ENCODE assay signal across 21 cellular contexts in the genomic region with DNA sequence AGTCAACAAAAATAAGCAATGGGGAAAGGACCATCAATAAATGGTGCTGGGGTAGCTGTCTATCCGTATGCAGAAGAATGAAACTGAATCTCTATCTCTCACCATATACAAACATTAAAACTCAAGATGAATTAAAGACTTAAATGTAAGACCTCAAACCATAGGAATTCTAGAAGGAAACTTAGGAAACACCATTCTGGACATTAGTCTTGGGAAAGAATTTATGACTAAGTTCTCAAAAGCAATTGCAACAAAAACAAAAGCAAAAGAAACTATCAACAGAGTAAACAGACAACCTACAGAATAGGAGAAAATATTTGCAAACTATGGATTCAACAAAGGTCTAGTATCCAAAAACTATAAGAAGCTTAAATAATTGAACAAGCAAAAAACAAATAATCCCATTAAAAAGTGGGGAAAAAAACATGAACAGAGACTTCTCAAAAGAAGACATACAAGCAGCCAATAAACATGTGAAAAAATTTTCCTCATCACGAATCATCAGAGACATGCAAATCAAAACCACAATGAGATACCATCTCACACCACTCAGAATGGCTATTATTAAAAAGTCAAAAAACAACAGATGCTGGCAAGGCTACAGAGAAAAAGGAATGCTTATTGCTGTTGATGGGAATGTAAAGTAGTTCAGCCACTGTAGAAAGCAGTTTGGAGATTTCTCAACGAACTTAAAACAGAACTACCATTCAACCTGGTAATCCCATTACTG.
"Had no signal": no experiment of that assay in that cellular context is flagged by ENCODE, and none has a peak within 500 bp of the region (broad histone marks: within the 10 kb centered on the region; RNA-seq: fewer than 3 reads in every experiment).

No MANE protein-coding gene starts in this region.

- ATAC-seq: activated CD4-positive, alpha-beta T cell treated with anti-CD3 and anti-CD28 coated beads for 36 hours; body of pancreas; foreskin keratinocyte; left lung; right lobe of liver; stimulated activated naive CD8-positive, alpha-beta T cell treated with anti-CD3 and anti-CD28 coated beads, Interleukin-15, Interleukin-2, amounts not matched to agents 100 U/mL and 50 U/mL, for 24 hours; T-cell had no signal

- DNase-seq: activated CD4-positive, alpha-beta memory T cell treated with anti-CD3 and anti-CD28 coated beads, Interleukin-2, amount 10 ng/mL, durations not matched to agents 7 days and 5 days; activated CD4-positive, alpha-beta T cell treated with anti-CD3 and anti-CD28 coated beads for 36 hours; activated naive CD4-positive, alpha-beta T cell; body of pancreas; effector memory CD4-positive, alpha-beta T cell; erythroblast; head of caudate nucleus; left lung; occipital lobe; right lobe of liver; stimulated activated CD4-positive, alpha-beta T cell treated with anti-CD3 and anti-CD28 coated beads, Interleukin-12 subunit alpha, Interleukin-12 subunit beta, amount 100 ng/mL, for 4 hours; stimulated activated CD4-positive, alpha-beta T cell treated with anti-CD3 and anti-CD28 coated beads, Interleukin-4, amount 100 ng/mL, for 1 hour; stimulated activated CD8-positive, alpha-beta memory T cell treated with anti-CD3 and anti-CD28 coated beads, Interleukin-4, amount 100 ng/mL, for 48 hours; stimulated activated naive CD8-positive, alpha-beta T cell treated with anti-CD3 and anti-CD28 coated beads, Interleukin-15, Interleukin-2, amounts not matched to agents 100 U/mL and 50 U/mL, for 24 hours; T-cell; upper lobe of left lung; WERI-Rb-1 had no signal

- H3K4me1 Mint-ChIP-seq: activated CD4-positive, alpha-beta memory T cell treated with anti-CD3 and anti-CD28 coated beads, Interleukin-2, amount 10 ng/mL, durations not matched to agents 7 days and 5 days; activated CD4-positive, alpha-beta T cell treated with anti-CD3 and anti-CD28 coated beads for 36 hours; central memory CD8-positive, alpha-beta T cell had no signal

- H3K27ac ChIP-seq: body of pancreas, foreskin keratinocyte, left lung, prostate gland, right lobe of liver, upper lobe of left lung, WERI-Rb-1 had no signal

- H3K36me3 Mint-ChIP-seq: T-cell had no signal

- H3K27ac Mint-ChIP-seq: activated CD4-positive, alpha-beta memory T cell treated with anti-CD3 and anti-CD28 coated beads, Interleukin-2, amount 10 ng/mL, durations not matched to agents 7 days and 5 days; activated CD4-positive, alpha-beta T cell treated with anti-CD3 and anti-CD28 coated beads for 36 hours; nephron; T-cell had no signal

- H3K4me3 Mint-ChIP-seq: activated CD4-positive, alpha-beta memory T cell treated with anti-CD3 and anti-CD28 coated beads, Interleukin-2, amount 10 ng/mL, durations not matched to agents 7 days and 5 days; activated CD4-positive, alpha-beta T cell treated with anti-CD3 and anti-CD28 coated beads for 36 hours; central memory CD8-positive, alpha-beta T cell; nephron; T-cell had no signal

- H3K9me3 ChIP-seq: body of pancreas, left lung, prostate gland, right lobe of liver, upper lobe of left lung had no signal

- H3K4me3 ChIP-seq: body of pancreas, left lung, prostate gland, right lobe of liver, upper lobe of left lung had no signal

- H3K4me1 ChIP-seq: body of pancreas, left lung, prostate gland, right lobe of liver, upper lobe of left lung had no signal

- H3K9me3 Mint-ChIP-seq: activated CD4-positive, alpha-beta memory T cell treated with anti-CD3 and anti-CD28 coated beads, Interleukin-2, amount 10 ng/mL, durations not matched to agents 7 days and 5 days had no signal

- H3K27me3 ChIP-seq: body of pancreas, left lung, right lobe of liver, upper lobe of left lung had no signal

- H3K27me3 Mint-ChIP-seq: central memory CD8-positive, alpha-beta T cell had no signal

- H3K36me3 ChIP-seq: left lung, prostate gland, right lobe of liver, upper lobe of left lung, WERI-Rb-1 had no signal
